In genomic region chr7:157907998-157908782, GRCh38 we compare ENCODE assay signal across 24 cellular contexts.
"Had no signal": no experiment of that assay in that cellular context is flagged by ENCODE, and none has a peak within 500 bp of the region (broad histone marks: within the 10 kb centered on the region; RNA-seq: fewer than 3 reads in every experiment).

No MANE protein-coding gene starts in this region.

- H3K4me1 ChIP-seq: left lung, psoas muscle, right lobe of liver, transverse colon had no signal

- H3K4me2 ChIP-seq: smooth muscle cell had no signal

- H3K36me3 ChIP-seq: left lung, right lobe of liver, transverse colon, vagina had no signal

- H3K9me3 ChIP-seq: psoas muscle, right lobe of liver, transverse colon, vagina had no signal

- H3K4me1 Mint-ChIP-seq: activated B cell treated with CpG ODN at 0.5 μM for 24 hours; activated naive CD8-positive, alpha-beta T cell treated with anti-CD3 and anti-CD28 coated beads, Interleukin-2, amount 50 U/mL, for 24 hours; memory B cell; natural killer cell had no signal

- H3K27me3 Mint-ChIP-seq: activated B cell treated with CpG ODN at 0.5 μM for 24 hours, memory B cell had no signal

- H3K9me3 Mint-ChIP-seq: activated naive CD8-positive, alpha-beta T cell treated with anti-CD3 and anti-CD28 coated beads, Interleukin-2, amount 50 U/mL, for 24 hours; activated T-helper 1 cell treated with anti-CD3 and anti-CD28 coated beads, Interleukin-12 subunit alpha, Interleukin-12 subunit beta, Interleukin-2, Interleukin-4 antibody, amounts not matched to agents 30 ng/mL and 10 ng/mL and 1 ng/mL, durations not matched to agents 14 hours and 24 hours and 36 hours; natural killer cell had no signal

- H3K4me3 Mint-ChIP-seq: activated B cell treated with CpG ODN at 0.5 μM for 24 hours; activated naive CD4-positive, alpha-beta T cell treated with anti-CD3 and anti-CD28 coated beads for 36 hours; activated naive CD8-positive, alpha-beta T cell treated with anti-CD3 and anti-CD28 coated beads, Interleukin-2, amount 50 U/mL, for 24 hours; activated T-helper 1 cell treated with anti-CD3 and anti-CD28 coated beads, Interleukin-12 subunit alpha, Interleukin-12 subunit beta, Interleukin-2, Interleukin-4 antibody, amounts not matched to agents 30 ng/mL and 10 ng/mL and 1 ng/mL, durations not matched to agents 14 hours and 24 hours and 36 hours; memory B cell; natural killer cell had no signal

- H3K4me3 ChIP-seq: dorsolateral prefrontal cortex, left lung, psoas muscle, right lobe of liver, smooth muscle cell, transverse colon, vagina had no signal

- H3K27me3 ChIP-seq: dorsolateral prefrontal cortex, right lobe of liver, transverse colon, vagina had no signal

- ATAC-seq: activated naive CD8-positive, alpha-beta T cell treated with anti-CD3 and anti-CD28 coated beads, Interleukin-2, amount 50 U/mL, for 24 hours; left lung; natural killer cell; psoas muscle; right lobe of liver had no signal

- DNase-seq: activated B cell treated with CpG ODN at 0.5 μM for 24 hours; activated CD4-positive, alpha-beta T cell treated with anti-CD3 and anti-CD28 coated beads, Interleukin-2, amount 50 U/mL, for 1 hour; activated CD8-positive, alpha-beta memory T cell treated with anti-CD3 and anti-CD28 coated beads for 24 hours; activated naive CD4-positive, alpha-beta T cell treated with anti-CD3 and anti-CD28 coated beads for 36 hours; activated naive CD8-positive, alpha-beta T cell treated with anti-CD3 and anti-CD28 coated beads, Interleukin-2, amount 50 U/mL, for 24 hours; aorta; hippocampal formation; natural killer cell; psoas muscle; stimulated activated CD4-positive, alpha-beta T cell treated with anti-CD3 and anti-CD28 coated beads, Interleukin-4, amount 100 ng/mL, for 4 hours; stimulated activated CD8-positive, alpha-beta memory T cell treated with anti-CD3 and anti-CD28 coated beads, Interleukin-4, amount 100 ng/mL, for 48 hours; stimulated activated naive CD4-positive, alpha-beta T cell treated with Interleukin-2 at 50 U/mL for 16 hours; substantia nigra; T-helper 2 cell; transverse colon had no signal

- H3K27ac Mint-ChIP-seq: activated B cell treated with CpG ODN at 0.5 μM for 24 hours; activated naive CD4-positive, alpha-beta T cell treated with anti-CD3 and anti-CD28 coated beads for 36 hours; activated naive CD8-positive, alpha-beta T cell treated with anti-CD3 and anti-CD28 coated beads, Interleukin-2, amount 50 U/mL, for 24 hours; activated T-helper 1 cell treated with anti-CD3 and anti-CD28 coated beads, Interleukin-12 subunit alpha, Interleukin-12 subunit beta, Interleukin-2, Interleukin-4 antibody, amounts not matched to agents 30 ng/mL and 10 ng/mL and 1 ng/mL, durations not matched to agents 14 hours and 24 hours and 36 hours; memory B cell; natural killer cell had no signal

- H3K36me3 Mint-ChIP-seq: memory B cell, natural killer cell had no signal

- H3K27ac ChIP-seq: left lung, psoas muscle, right lobe of liver, transverse colon, vagina had no signal

- FAIRE-seq: bronchial epithelial cell, keratinocyte had no signal
